9 cellular contexts compared by ENCODE assay signal in genomic region chr9:124940894-124941688, GRCh38. TPM values are rescaled to one million over a fixed set of nuclear protein-coding genes. Genes with fewer than 3 reads are reported as not detected.
DNase-seq lines count a peak whose midpoint lies in the region; ATAC-seq, FAIRE-seq and TF ChIP-seq lines count a peak whose summit lies in the region.
"Had no signal": no experiment of that assay in that cellular context is flagged by ENCODE, and none has a peak within 500 bp of the region (broad histone marks: within the 10 kb centered on the region; RNA-seq: fewer than 3 reads in every experiment).

TSS of gene GOLGA1 (minus strand) at chr9:124941083. CDS start at chr9:124938711, 2,372 bp downstream.

- FAIRE-seq in kidney (lab: Jason Lieb, UNC), result no peak
- FAIRE-seq: colon had no signal

- H3K27ac ChIP-seq in kidney (ENCODE audit: low read depth in 2 of 2, low read length in 2 of 2), result peak within 1 kb of the TSS; percentile 93 to 95

- peak; percentile 63 for ATAC-seq in HG03378 (IDR thresholded peaks at IDR 0.05; ENCODE audit: unreplicated experiment)

- TF ChIP-seq CTCF in kidney (IDR thresholded peaks at IDR 0.05; ENCODE audit: borderline replicate concordance, extremely low read depth, insufficient read depth), result no peak

- H3K9me3 ChIP-seq in kidney (ENCODE audit: control insufficient read depth in 1 of 2, low read length in 2 of 2), result no peaks in the 10 kb centered on the region

- H3K4me3 ChIP-seq in kidney (ENCODE audit: low read length in 2 of 2), result peak within 1 kb of the TSS; percentile 93

- H3K9ac ChIP-seq in kidney (ENCODE audit: low read length in 2 of 2), result peak within 1 kb of the TSS; percentile 90 to 92

- peaks cover 0 to 3% of the 10 kb centered on the region in 2 donors for H3K4me1 ChIP-seq in kidney (ENCODE audit: control insufficient read depth in 1 of 2, insufficient read depth in 1 of 2, low read depth in 1 of 2, low read length in 2 of 2)

- peaks cover 1 to 6% of the 10 kb centered on the region in 2 donors for H3K36me3 ChIP-seq in kidney (ENCODE audit: control insufficient read depth in 1 of 2, insufficient read depth in 2 of 2, low read length in 2 of 2)

- intact Hi-C loops in kidney (cut with DNase I), result no loop called here

- TF ChIP-seq POLR2A in GM19099 (IDR thresholded peaks at IDR 0.05; ENCODE audit: extremely low read depth, insufficient read length, low read depth), result peak; percentile 95

- DNase-seq in AML-193 (lab: John Stamatoyannopoulos, UW) (peak; percentile 70 to 78), NCI-H460 (ENCODE audit: extremely low read depth, low read depth) (peak; percentile 92), cerebellum (ENCODE audit: low spot score) (peak; percentile 95), kidney (peak; percentile 99)
- DNase-seq in activated CD4-positive, alpha-beta T cell treated with anti-CD3 and anti-CD28 coated beads for 24 hours (ENCODE audit: low read depth in 2 of 2), result peak; percentile 86
- DNase-seq in stimulated activated CD4-positive, alpha-beta T cell treated with anti-CD3 and anti-CD28 coated beads, Interleukin-15, amount 100 ng/mL, for 1 hour (ENCODE audit: low read depth in 1 of 2, low spot score in 1 of 2), result peak; percentile 89 to 90

RNA-seq across cellular contexts. Expression of gene GOLGA1, which starts in this region (rescaled TPM):
- 15.2 and 16.6 TPM in 2 replicates for total RNA-seq in NCI-H460 (2014; rRNA removed; shearing (Covaris generic))
- 12.0 and 19.9 TPM in 2 replicates for polyA plus RNA-seq in NCI-H460 (2014; cell fraction: nucleus; rRNA removed)
- total RNA-seq in cerebellum, result 19.0 TPM
- 21.0 TPM for total RNA-seq in kidney
- polyA plus RNA-seq in kidney (ENCODE audit: insufficient read depth, low read depth, low replicate concordance), result 6.2 TPM

Comparison
In these comparisons a context has a peak if more than half of its experiments do, and no peak if none do; other contexts are left out.
1. Peak in every context shown above with its lines: DNase-seq, ATAC-seq, H3K4me3 ChIP-seq and H3K27ac ChIP-seq.